Comparison of ENCODE assay signal across 30 cellular contexts in genomic region chr1:99782397-99782796, GRCh38.
"Had no signal": no experiment of that assay in that cellular context is flagged by ENCODE, and none has a peak within 500 bp of the region (broad histone marks: within the 10 kb centered on the region; RNA-seq: fewer than 3 reads in every experiment).

No MANE protein-coding gene starts in this region.

- ATAC-seq: activated CD8-positive, alpha-beta memory T cell treated with anti-CD3 and anti-CD28 coated beads, Interleukin-2, amount 10 ng/mL, durations not matched to agents 7 days and 5 days; Panc1 had no signal

- DNase-seq: activated B cell treated with CpG ODN at 0.5 μM for 24 hours; activated CD4-positive, alpha-beta memory T cell treated with anti-CD3 and anti-CD28 coated beads, Interleukin-2, amount 10 ng/mL, durations not matched to agents 7 days and 5 days; activated CD4-positive, alpha-beta T cell treated with anti-CD3 and anti-CD28 coated beads for 4 hours; activated CD4-positive, alpha-beta T cell treated with anti-CD3 and anti-CD28 coated beads, Interleukin-2, amount 50 U/mL, for 1 hour; activated CD4-positive, CD25-positive, alpha-beta regulatory T cell treated with anti-CD3 and anti-CD28 coated beads, Interleukin-2, amount 50 U/mL, for 72 hours; activated CD8-positive, alpha-beta memory T cell treated with anti-CD3 and anti-CD28 coated beads for 24 hours; activated CD8-positive, alpha-beta memory T cell treated with anti-CD3 and anti-CD28 coated beads, Interleukin-2, amount 10 ng/mL, durations not matched to agents 7 days and 5 days; activated CD8-positive, alpha-beta memory T cell treated with anti-CD3 and anti-CD28 coated beads, Interleukin-2, amount 50 U/mL, for 48 hours; activated effector memory CD4-positive, alpha-beta T cell treated with Interleukin-2 at 50 U/mL for 16 hours; activated naive CD4-positive, alpha-beta T cell treated with anti-CD3 and anti-CD28 coated beads, Interleukin-2, amount 50 U/mL, for 16 hours; activated naive CD8-positive, alpha-beta T cell treated with anti-CD3 and anti-CD28 coated beads, Interleukin-2, amount 10 ng/mL, durations not matched to agents 7 days and 5 days; activated T-cell treated with anti-CD3 and anti-CD28 coated beads, Interleukin-2, amount 50 U/mL, for 48 hours; amygdala; MM.1S; MV-4-11; NCI-H1092; NCI-H1436 treated with DMSO at 0.1 percent for 48 hours; NCI-H1694 treated with DMSO at 0.1 percent for 48 hours; NCI-H2029; NCI-H345; NCI-H524 treated with DMSO at 0.1 percent for 48 hours; SW 1271; T-helper 1 cell; T-helper 2 cell; T-helper 9 cell had no signal

- H3K9me3 ChIP-seq: ascending aorta had no signal

- H3K4me3 ChIP-seq: ascending aorta, cardiac muscle cell had no signal

- H3K36me3 ChIP-seq: ascending aorta, cardiac muscle cell had no signal

- H3K4me1 ChIP-seq: ascending aorta had no signal

- H3K27ac ChIP-seq: ascending aorta, cardiac muscle cell, RWPE1, VCaP had no signal

- H3K27me3 ChIP-seq: ascending aorta, cardiac muscle cell had no signal
